In genomic region chr3:1082024-1082633, GRCh38 we compare ENCODE assay signal across 9 cellular contexts. TPM values are rescaled to one million over a fixed set of nuclear protein-coding genes. Genes with fewer than 3 reads are reported as not detected.
A peak's percentile ranks its signal among the peaks of the same experiment; 100 is the strongest.
DNase-seq lines count a peak whose midpoint lies in the region; ATAC-seq and TF ChIP-seq lines count a peak whose summit lies in the region.
"Had no signal": no experiment of that assay in that cellular context is flagged by ENCODE, and none has a peak within 500 bp of the region (broad histone marks: within the 10 kb centered on the region; RNA-seq: fewer than 3 reads in every experiment).

No MANE protein-coding gene starts in this region.

- CTCF ChIA-PET in Caco-2 (lab: Charles Lee) (interaction anchor here (1.0 kb wide), 1 partner anchor 169 kb away, joined by 3 read pairs; no protein-coding TSS in a partner anchor), T-cell (lab: Charles Lee) (no interaction called here)

- intact Hi-C loops in Caco-2 (cut with micrococcal nuclease; ENCODE audit: unreplicated experiment) (loop anchor here (1.0 to 5.0 kb wide), 3 partner anchors 155 to 906 kb away; no protein-coding TSS in a partner anchor), breast epithelium (cut with DNase I; ENCODE audit: low total_unique reads) (no loop called here)

- TF ChIP-seq CTCF in Caco-2 (IDR thresholded peaks at IDR 0.05; ENCODE audit: insufficient read depth in 1 of 2, low read depth in 1 of 2, low read length in 1 of 2, severe bottlenecking in 1 of 2, unreplicated experiment in 1 of 2): peak; percentile 61 to 73
- peak; percentile 39 to 60 (median 56) for TF ChIP-seq CTCF in breast epithelium (IDR thresholded peaks at IDR 0.05)

- H3K36me3 Mint-ChIP-seq in Caco-2 (ENCODE audit: insufficient read depth, unreplicated experiment) (no peaks in the 10 kb centered on the region), T-cell (no peaks in the 10 kb centered on the region)

- no peak overlapping the region for H3K4ac ChIP-seq in mesenchymal stem cell (ENCODE audit: low read depth in 1 of 2, low read length in 2 of 2)

- H3K27me3 ChIP-seq in Caco-2 (replicated peaks; ENCODE audit: control insufficient read depth, insufficient read depth, low read length) (no peaks in the 10 kb centered on the region), MG63 (no peaks in the 10 kb centered on the region), breast epithelium (no peaks in the 10 kb centered on the region), mesenchymal stem cell (ENCODE audit: control insufficient read depth in 1 of 2, insufficient read depth in 1 of 2, low read length in 2 of 2) (no peaks in the 10 kb centered on the region)

- H3K18ac ChIP-seq in mesenchymal stem cell (ENCODE audit: low read depth in 1 of 2, low read length in 2 of 2): no peak overlapping the region

- no peak overlapping the region for H2BK12ac ChIP-seq in mesenchymal stem cell (ENCODE audit: low read length in 2 of 2)

- ATAC-seq in GM19035 (IDR thresholded peaks at IDR 0.05; ENCODE audit: unreplicated experiment): peak; percentile 66
- ATAC-seq in GM21723 (IDR thresholded peaks at IDR 0.05; ENCODE audit: unreplicated experiment): no peak
- ATAC-seq in T-cell (replicated peaks in 1 of 4): no peak

- H2BK5ac ChIP-seq in mesenchymal stem cell (ENCODE audit: low read depth, low read length, poor library complexity, severe bottlenecking): no peak overlapping the region

- no peak overlapping the region for H3K27ac Mint-ChIP-seq in Caco-2 (ENCODE audit: unreplicated experiment)
- no peak overlapping the region for H3K27ac Mint-ChIP-seq in T-cell

- H3K9ac ChIP-seq in mesenchymal stem cell (ENCODE audit: low read length): no peak overlapping the region

- H3K4me1 ChIP-seq in Caco-2 (no peaks in the 10 kb centered on the region), breast epithelium (no peaks in the 10 kb centered on the region), mesenchymal stem cell (ENCODE audit: control insufficient read depth, insufficient read depth, low read depth, low read length) (no peaks in the 10 kb centered on the region)

- H3K36me3 ChIP-seq in Caco-2 (ENCODE audit: control insufficient read depth, insufficient read depth, low read length) (no peaks in the 10 kb centered on the region), MG63 (no peaks in the 10 kb centered on the region), breast epithelium (no peaks in the 10 kb centered on the region), mesenchymal stem cell (ENCODE audit: control insufficient read depth in 1 of 2, insufficient read depth in 2 of 2, low read depth in 1 of 2, low read length in 2 of 2) (no peaks in the 10 kb centered on the region)

- no peak overlapping the region for H2BK15ac ChIP-seq in mesenchymal stem cell (ENCODE audit: low read depth, poor library complexity, severe bottlenecking)

- H2BK120ac ChIP-seq in mesenchymal stem cell (ENCODE audit: low read depth, low read length): no peak overlapping the region

- H3K9me3 Mint-ChIP-seq in Caco-2 (ENCODE audit: unreplicated experiment): no peaks in the 10 kb centered on the region
- H3K9me3 Mint-ChIP-seq in T-cell: peaks cover 0 to 3% (median 3%) of the 10 kb centered on the region in 3 donors

- no peaks in the 10 kb centered on the region for H3K4me1 Mint-ChIP-seq in Caco-2 (ENCODE audit: low read depth, unreplicated experiment)
- H3K4me1 Mint-ChIP-seq in T-cell: no peaks in the 10 kb centered on the region

- no peak overlapping the region for H2AFZ ChIP-seq in mesenchymal stem cell (ENCODE audit: low read depth, low read length)

- H3K23ac ChIP-seq in mesenchymal stem cell (ENCODE audit: low read length in 2 of 2): no peak overlapping the region

- 0% methylated on average over 1 of the region's 2 CpGs for WGBS in mesenchymal stem cell

- no peak overlapping the region for H3K14ac ChIP-seq in mesenchymal stem cell (ENCODE audit: low read length in 2 of 2)

- H3K4me3 ChIP-seq in Caco-2 (ENCODE audit: low read depth, low read length) (no peak overlapping the region), MG63 (no peak overlapping the region), breast epithelium (no peak overlapping the region), mesenchymal stem cell (ENCODE audit: insufficient read depth in 1 of 2, low read depth in 1 of 2, low read length in 2 of 2) (no peak overlapping the region)

- no peak overlapping the region for H2AK5ac ChIP-seq in mesenchymal stem cell (ENCODE audit: low read length, severe bottlenecking)

- H4K91ac ChIP-seq in mesenchymal stem cell (ENCODE audit: low read length): no peak overlapping the region

- POLR2A ChIA-PET in Caco-2 (lab: Charles Lee) (no interaction called here), T-cell (lab: Charles Lee) (no interaction called here)

- H3K27ac ChIP-seq in breast epithelium (no peak overlapping the region), mesenchymal stem cell (ENCODE audit: low read length, poor library complexity, severe bottlenecking) (no peak overlapping the region)

- H3K27me3 Mint-ChIP-seq in Caco-2 (ENCODE audit: insufficient read depth, unreplicated experiment) (no peaks in the 10 kb centered on the region), T-cell (no peaks in the 10 kb centered on the region)

- no peak overlapping the region for H4K8ac ChIP-seq in mesenchymal stem cell (ENCODE audit: low read length)

- no peak for TF ChIP-seq POLR2A in breast epithelium (IDR thresholded peaks at IDR 0.05)

- H3K9me3 ChIP-seq in Caco-2 (no peaks in the 10 kb centered on the region), MG63 (no peaks in the 10 kb centered on the region), breast epithelium (no peaks in the 10 kb centered on the region), mesenchymal stem cell (ENCODE audit: control insufficient read depth, low read length) (no peaks in the 10 kb centered on the region)

- BruUV-seq in Caco-2 (replicated peaks; lab: Mats Ljungman, UMichigan): no TSS peak

- no peaks in the 10 kb centered on the region for H3K79me1 ChIP-seq in mesenchymal stem cell (replicated peaks; ENCODE audit: low read length, poor library complexity, severe bottlenecking)

- H3K4me3 Mint-ChIP-seq in Caco-2 (ENCODE audit: unreplicated experiment) (no peak overlapping the region), T-cell (no peak overlapping the region)

- H3K4me2 ChIP-seq in mesenchymal stem cell (ENCODE audit: low read length, poor library complexity, severe bottlenecking): no peak overlapping the region

- peak; percentile 44 to 60 for DNase-seq in Caco-2
- DNase-seq in MG63: peak; percentile 17
- DNase-seq in breast epithelium (ENCODE audit: low spot score in 2 of 2): peak; percentile 36 to 54
- DNase-seq in mesenchymal stem cell: peak; percentile 69
- no peak for DNase-seq in T-cell
- no peak for DNase-seq in NCI-H1930 (lab: John Stamatoyannopoulos, UW)

RNA-seq across cellular contexts. Expression of gene CNTN6, which starts 10.7 kb away (rescaled TPM):
- total RNA-seq in Caco-2 (2022) (not detected in 2 replicates), breast epithelium (under 1 TPM in 2 of 3 donors, not detected in 1; under 0.01 to 0.15 TPM), T-cell (not detected)
- not detected in 2 replicates for total RNA-seq in MG63 (2014; rRNA removed; shearing (Covaris generic); ENCODE audit: low replicate concordance)
- 0.03 TPM for polyA plus RNA-seq in mesenchymal stem cell (2013, experiment 1 of 2)
- 0.07 TPM for polyA plus RNA-seq in mesenchymal stem cell (2013, experiment 2 of 2)
- total RNA-seq: M059J had no signal

Comparison
In these comparisons a context has a peak if more than half of its experiments do, and no peak if none do; other contexts are left out.
1. DNase-seq: peak in Caco-2 (2 of 2), MG63 (single experiment), breast epithelium (2 of 2) and mesenchymal stem cell (single experiment); none in T-cell (0 of 34) and NCI-H1930 (0 of 2).